In genomic region chr22:40368016-40368415, GRCh38 we compare ENCODE assay signal across 1 cellular context.
TF ChIP-seq lines count a peak whose summit lies in the region.

No MANE protein-coding gene starts in this region.

TF ChIP-seq in WTC11, 78 proteins besides CTCF, POLR2A, EP300 and RAD21 (continued from another document):
- no peak for TF ChIP-seq ATF1 (CRISPR knock-in tag; IDR thresholded peaks at IDR 0.05)
- TF ChIP-seq USF1 (CRISPR knock-in tag; IDR thresholded peaks at IDR 0.05): no peak
- no peak for TF ChIP-seq AR (CRISPR knock-in tag; IDR thresholded peaks at IDR 0.05)
- no peak for TF ChIP-seq JAZF1 (CRISPR knock-in tag; IDR thresholded peaks at IDR 0.05)
- no peak for TF ChIP-seq IRF2 (CRISPR knock-in tag; IDR thresholded peaks at IDR 0.05; ENCODE audit: borderline replicate concordance, low read depth)
- TF ChIP-seq TEAD4 (CRISPR knock-in tag; IDR thresholded peaks at IDR 0.05): no peak
- no peak for TF ChIP-seq ERG (CRISPR knock-in tag; IDR thresholded peaks at IDR 0.05)
- no peak for TF ChIP-seq CBFB (CRISPR knock-in tag; IDR thresholded peaks at IDR 0.05; ENCODE audit: low read depth)
- no peak for TF ChIP-seq RORB (CRISPR knock-in tag; IDR thresholded peaks at IDR 0.05)
- no peak for TF ChIP-seq ZNF416 (CRISPR knock-in tag; IDR thresholded peaks at IDR 0.05)
- TF ChIP-seq IRF1 (CRISPR knock-in tag; IDR thresholded peaks at IDR 0.05): no peak
- TF ChIP-seq ZNF263 (CRISPR knock-in tag; IDR thresholded peaks at IDR 0.05; ENCODE audit: low read depth): no peak
- TF ChIP-seq STAT6 (CRISPR knock-in tag; conservative IDR thresholded peaks at IDR 0.05; ENCODE audit: low read depth): no peak
